Comparison of ENCODE assay signal across 11 cellular contexts in genomic region chr6:132122871-132123270, GRCh38.
A peak's percentile ranks its signal among the peaks of the same experiment; 100 is the strongest.
DNase-seq lines count a peak whose midpoint lies in the region; TF ChIP-seq lines count a peak whose summit lies in the region.
"Had no signal": no experiment of that assay in that cellular context is flagged by ENCODE, and none has a peak within 500 bp of the region (broad histone marks: within the 10 kb centered on the region; RNA-seq: fewer than 3 reads in every experiment).

No MANE protein-coding gene starts in this region.

- CTCF ChIA-PET in HEK293 (lab: Yijun Ruan, JAX) = no interaction called here
- CTCF ChIA-PET in activated CD4-positive, alpha-beta memory T cell treated with anti-CD3 and anti-CD28 coated beads, Interleukin-2, amount 10 ng/mL, durations not matched to agents 7 days and 5 days (lab: Charles Lee) = no interaction called here

- H3K36me3 Mint-ChIP-seq in activated CD4-positive, alpha-beta memory T cell treated with anti-CD3 and anti-CD28 coated beads, Interleukin-2, amount 10 ng/mL, durations not matched to agents 7 days and 5 days (ENCODE audit: low read depth) = no peaks in the 10 kb centered on the region

- H3K4me3 ChIP-seq in HEK293 (ENCODE audit: low read depth, low read length) (no peak overlapping the region), SJCRH30 (peak overlapping the region; percentile 11)

- POLR2A ChIA-PET in HEK293 (lab: Yijun Ruan, JAX) = no interaction called here
- POLR2A ChIA-PET in activated CD4-positive, alpha-beta memory T cell treated with anti-CD3 and anti-CD28 coated beads, Interleukin-2, amount 10 ng/mL, durations not matched to agents 7 days and 5 days (lab: Charles Lee) = no interaction called here

- peak; percentile 77 to 89 for DNase-seq in SJCRH30
- peak; percentile 84 for DNase-seq in fibroblast of the conjunctiva (ENCODE audit: low read depth)
- DNase-seq in putamen (ENCODE audit: low spot score) = peak; percentile 86
- no peak for DNase-seq in SW 1271 (lab: John Stamatoyannopoulos, UW)
- no peak for DNase-seq in GM19238 (ENCODE audit: insufficient read length, low spot score)
- DNase-seq in activated CD4-positive, alpha-beta memory T cell treated with anti-CD3 and anti-CD28 coated beads, Interleukin-2, amount 10 ng/mL, durations not matched to agents 7 days and 5 days = no peak
- DNase-seq: activated naive CD8-positive, alpha-beta T cell treated with anti-CD3 and anti-CD28 coated beads, Interleukin-2, amount 50 U/mL, for 24 hours; NCI-H1436; retina had no signal

- H3K36me3 ChIP-seq in HEK293 (ENCODE audit: control insufficient read depth in 2 of 2, insufficient read depth in 1 of 2, low read length in 2 of 2) (no peaks in the 10 kb centered on the region), SJCRH30 (no peaks in the 10 kb centered on the region)

- H3K4me1 Mint-ChIP-seq in activated CD4-positive, alpha-beta memory T cell treated with anti-CD3 and anti-CD28 coated beads, Interleukin-2, amount 10 ng/mL, durations not matched to agents 7 days and 5 days = no peaks in the 10 kb centered on the region
- H3K4me1 Mint-ChIP-seq: activated naive CD8-positive, alpha-beta T cell treated with anti-CD3 and anti-CD28 coated beads, Interleukin-2, amount 50 U/mL, for 24 hours had no signal

- no peak for TF ChIP-seq CTCF in HEK293 (tag by site-specific recombination; IDR thresholded peaks at IDR 0.05)

- no peaks in the 10 kb centered on the region for H3K9me3 ChIP-seq in HEK293 (ENCODE audit: control insufficient read depth, insufficient read depth, low read depth, low read length)
- no peaks in the 10 kb centered on the region for H3K9me3 ChIP-seq in SJCRH30 (replicated peaks)

- H3K4me1 ChIP-seq in HEK293 (ENCODE audit: control insufficient read depth, insufficient read depth, low read length) (peaks cover 5% of the 10 kb centered on the region; the same call in 1 of the 2 replicates), SJCRH30 (peaks cover 17% of the 10 kb centered on the region)

- no peaks in the 10 kb centered on the region for H3K9me3 Mint-ChIP-seq in activated CD4-positive, alpha-beta memory T cell treated with anti-CD3 and anti-CD28 coated beads, Interleukin-2, amount 10 ng/mL, durations not matched to agents 7 days and 5 days
- H3K9me3 Mint-ChIP-seq: activated naive CD8-positive, alpha-beta T cell treated with anti-CD3 and anti-CD28 coated beads, Interleukin-2, amount 50 U/mL, for 24 hours had no signal

- no peak overlapping the region for H3K27ac Mint-ChIP-seq in activated CD4-positive, alpha-beta memory T cell treated with anti-CD3 and anti-CD28 coated beads, Interleukin-2, amount 10 ng/mL, durations not matched to agents 7 days and 5 days
- H3K27ac Mint-ChIP-seq: activated naive CD8-positive, alpha-beta T cell treated with anti-CD3 and anti-CD28 coated beads, Interleukin-2, amount 50 U/mL, for 24 hours had no signal

- no peak overlapping the region for H3K4me3 Mint-ChIP-seq in activated CD4-positive, alpha-beta memory T cell treated with anti-CD3 and anti-CD28 coated beads, Interleukin-2, amount 10 ng/mL, durations not matched to agents 7 days and 5 days
- H3K4me3 Mint-ChIP-seq: activated naive CD8-positive, alpha-beta T cell treated with anti-CD3 and anti-CD28 coated beads, Interleukin-2, amount 50 U/mL, for 24 hours had no signal

- H3K27ac ChIP-seq in HEK293 (ENCODE audit: extremely low read depth, low read depth, low read length) = no peak overlapping the region
- peak overlapping the region; percentile 57 for H3K27ac ChIP-seq in SJCRH30
- H3K27ac ChIP-seq: epithelial cell of prostate had no signal

- H3K27me3 ChIP-seq in SJCRH30 = no peaks in the 10 kb centered on the region

- no peaks in the 10 kb centered on the region for H3K27me3 Mint-ChIP-seq in activated CD4-positive, alpha-beta memory T cell treated with anti-CD3 and anti-CD28 coated beads, Interleukin-2, amount 10 ng/mL, durations not matched to agents 7 days and 5 days
- H3K27me3 Mint-ChIP-seq: activated naive CD8-positive, alpha-beta T cell treated with anti-CD3 and anti-CD28 coated beads, Interleukin-2, amount 50 U/mL, for 24 hours had no signal

TF ChIP-seq in HEK293, 187 proteins besides CTCF, POLR2A, EP300 and RAD21 (continues in another document):
- TF ChIP-seq BCL6B (tag by site-specific recombination; IDR thresholded peaks at IDR 0.05) (peak; percentile 39; the same call in 1 of the 2 replicates), WT1 (tag by site-specific recombination; IDR thresholded peaks at IDR 0.05) (no peak), FEZF1 (tag by site-specific recombination; IDR thresholded peaks at IDR 0.05) (peak; percentile 58), GLIS1 (tag by site-specific recombination; IDR thresholded peaks at IDR 0.05) (no peak), ZNF169 (tag by site-specific recombination; IDR thresholded peaks at IDR 0.05) (no peak), ZNF623 (tag by site-specific recombination; IDR thresholded peaks at IDR 0.05) (no peak), ZSCAN30 (tag by site-specific recombination; IDR thresholded peaks at IDR 0.05) (no peak), ZXDB (tag by site-specific recombination; IDR thresholded peaks at IDR 0.05) (no peak), ZNF350 (tag by site-specific recombination; IDR thresholded peaks at IDR 0.05) (0 out of 2 replicates have a peak, but pooled peaks have one; percentile 22), ZNF19 (tag by site-specific recombination; IDR thresholded peaks at IDR 0.05; ENCODE audit: low read depth) (no peak), ZNF138 (tag by site-specific recombination; IDR thresholded peaks at IDR 0.05; ENCODE audit: borderline replicate concordance) (no peak), ATF2 (tag by site-specific recombination; IDR thresholded peaks at IDR 0.05; ENCODE audit: low read depth) (no peak), ZNF664 (tag by site-specific recombination; IDR thresholded peaks at IDR 0.05) (no peak), ZNF549 (tag by site-specific recombination; IDR thresholded peaks at IDR 0.05) (no peak), ZNF473 (tag by site-specific recombination; IDR thresholded peaks at IDR 0.05) (no peak), RBAK (tag by site-specific recombination; IDR thresholded peaks at IDR 0.05) (no peak), ZNF366 (tag by site-specific recombination; conservative IDR thresholded peaks at IDR 0.05) (no peak), ZNF629 (tag by site-specific recombination; IDR thresholded peaks at IDR 0.05) (peak; percentile 76), PRDM4 (tag by site-specific recombination; IDR thresholded peaks at IDR 0.05) (no peak), ZNF324 (tag by site-specific recombination; IDR thresholded peaks at IDR 0.05) (no peak), ZNF341 (tag by site-specific recombination; IDR thresholded peaks at IDR 0.05; ENCODE audit: low read depth) (no peak), ZNF830 (tag by site-specific recombination; IDR thresholded peaks at IDR 0.05; ENCODE audit: low read depth) (no peak), ZSCAN16 (tag by site-specific recombination; IDR thresholded peaks at IDR 0.05) (no peak), ZNF214 (tag by site-specific recombination; IDR thresholded peaks at IDR 0.05; ENCODE audit: borderline replicate concordance) (no peak)

Comparison
In these comparisons a context has a peak if more than half of its experiments do, and no peak if none do; other contexts are left out.
1. DNase-seq: peak in SJCRH30 (2 of 2), fibroblast of the conjunctiva (single experiment) and putamen (single experiment); none in SW 1271 (0 of 2), GM19238 (single experiment) and activated CD4-positive, alpha-beta memory T cell treated with anti-CD3 and anti-CD28 coated beads, Interleukin-2, amount 10 ng/mL, durations not matched to agents 7 days and 5 days (single experiment).